In genomic region chr19:15587663-15588062, GRCh38 we compare ENCODE assay signal across 1 cellular context.
TF ChIP-seq lines count a peak whose summit lies in the region.

No MANE protein-coding gene starts in this region.

TF ChIP-seq in WTC11, 78 proteins besides CTCF, POLR2A, EP300 and RAD21 (continued from another document):
- TF ChIP-seq NR3C1 (CRISPR knock-in tag; conservative IDR thresholded peaks at IDR 0.05; ENCODE audit: low read depth) (no peak), STAT6 (CRISPR knock-in tag; conservative IDR thresholded peaks at IDR 0.05; ENCODE audit: low read depth) (no peak), ATF6 (CRISPR knock-in tag; IDR thresholded peaks at IDR 0.05) (no peak), SP1 (CRISPR knock-in tag; conservative IDR thresholded peaks at IDR 0.05) (no peak)
